ENCODE assay signal across 13 cellular contexts in genomic region chr3:172074578-172074977, GRCh38. TPM values are rescaled to one million over a fixed set of nuclear protein-coding genes. Genes with fewer than 3 reads are reported as not detected.
DNase-seq lines count a peak whose midpoint lies in the region; ATAC-seq, FAIRE-seq and TF ChIP-seq lines count a peak whose summit lies in the region.
"Had no signal": no experiment of that assay in that cellular context is flagged by ENCODE, and none has a peak within 500 bp of the region (broad histone marks: within the 10 kb centered on the region; RNA-seq: fewer than 3 reads in every experiment).

No MANE protein-coding gene starts in this region.

- peak; percentile 99 to 100 for DNase-seq in AML-193 (lab: John Stamatoyannopoulos, UW)
- peak; percentile 97 for DNase-seq in SIG-M5 treated with dmso at 0.1 percent for 504 hours (lab: John Stamatoyannopoulos, UW; ENCODE audit: unreplicated experiment)
- no peak for DNase-seq in cardiac muscle cell (ENCODE audit: low read depth in 1 of 2, low spot score in 1 of 2)
- no peak for DNase-seq in pancreas
- DNase-seq in mammary epithelial cell = no peak
- DNase-seq in H54 (ENCODE audit: insufficient read length, low spot score) = no peak
- no peak for DNase-seq in NCI-H524 (lab: John Stamatoyannopoulos, UW)
- DNase-seq in Calu3 = no peak
- DNase-seq: head of caudate nucleus, mesendoderm, NCI-H1436 treated with DMSO at 0.1 percent for 48 hours had no signal

- no peaks in the 10 kb centered on the region for H3K27me3 Mint-ChIP-seq in Calu3 (ENCODE audit: unreplicated experiment)
- H3K27me3 Mint-ChIP-seq: activated naive CD8-positive, alpha-beta T cell had no signal

- H3K4me1 Mint-ChIP-seq in Calu3 (ENCODE audit: low read depth, unreplicated experiment) = peaks cover 92% of the 10 kb centered on the region

- H3K4me3 ChIP-seq in cardiac muscle cell (no peak overlapping the region), pancreas (no peak overlapping the region), mammary epithelial cell (replicated peaks in 1 of 3; ENCODE audit: insufficient read depth in 1 of 3, low read depth in 2 of 3, low read length in 3 of 3) (no peak overlapping the region)

- ATAC-seq in pancreas = peak; percentile 41 to 65 (median 48)

- no TSS peak for BruUV-seq in mammary epithelial cell (replicated peaks; lab: Mats Ljungman, UMichigan)
- BruUV-seq in Calu3 (replicated peaks; lab: Mats Ljungman, UMichigan) = no TSS peak

- H3K9ac ChIP-seq in mammary epithelial cell (ENCODE audit: insufficient read depth, low read length) = no peak overlapping the region

- dilution Hi-C loops in mammary epithelial cell (cut with HindIII; ENCODE audit: low sequenced_read_pairs) = no loop called here

- H3K36me3 ChIP-seq in cardiac muscle cell (no peaks in the 10 kb centered on the region), pancreas (no peaks in the 10 kb centered on the region), mammary epithelial cell (ENCODE audit: insufficient read depth, low read length) (peaks cover 2% of the 10 kb centered on the region)

- no peak for TF ChIP-seq POLR2A in H54 (IDR thresholded peaks at IDR 0.05; ENCODE audit: low read depth, low read length)

- in situ Hi-C loops in mammary epithelial cell (cut with MboI; ENCODE audit: low sequenced_read_pairs in 2 of 2) = no loop called here

- H3K4me2 ChIP-seq in mammary epithelial cell (ENCODE audit: insufficient read depth, low read depth, low read length) = no peak overlapping the region

- H3K36me3 Mint-ChIP-seq in Calu3 (ENCODE audit: insufficient read depth, unreplicated experiment) = peaks cover 84% of the 10 kb centered on the region

- peaks cover 98% of the 10 kb centered on the region for H3K79me2 ChIP-seq in mammary epithelial cell (ENCODE audit: insufficient read depth, low read length)

- peaks cover 28% of the 10 kb centered on the region for H3K4me1 ChIP-seq in cardiac muscle cell (ENCODE audit: low read depth)
- peaks cover 35 to 63% (median 63%) of the 10 kb centered on the region in 3 donors for H3K4me1 ChIP-seq in pancreas
- H3K4me1 ChIP-seq in mammary epithelial cell (ENCODE audit: insufficient read depth, low read length) = peaks cover 8% of the 10 kb centered on the region

- no peak overlapping the region for H2AFZ ChIP-seq in mammary epithelial cell (ENCODE audit: low read depth, low read length)

- H3K27ac ChIP-seq in cardiac muscle cell = peak overlapping the region; percentile 44
- peak overlapping the region in 1 of 4 donors; percentile 10 for H3K27ac ChIP-seq in pancreas
- no peak overlapping the region for H3K27ac ChIP-seq in mammary epithelial cell (ENCODE audit: insufficient read depth, low read depth, low read length)

- H3K27me3 ChIP-seq in cardiac muscle cell = no peaks in the 10 kb centered on the region
- H3K27me3 ChIP-seq in pancreas = no peaks in the 10 kb centered on the region
- no peaks in the 10 kb centered on the region for H3K27me3 ChIP-seq in mammary epithelial cell (ENCODE audit: insufficient read depth, low read length)

- whole genome bisulfite sequencing in pancreas, 2 donors = 6 to 12% methylated on average over 4 of the region's 4 CpGs
- WGBS in mammary epithelial cell (ENCODE audit: low coverage, missing lambda C conversion rate) = 41% methylated on average over 4 of the region's 4 CpGs

- intact Hi-C loops in pancreas (cut with DNase I) (no loop called here), mammary epithelial cell (cut with micrococcal nuclease) (no loop called here), Calu3 (cut with micrococcal nuclease; ENCODE audit: unreplicated experiment) (no loop called here)

- CTCF ChIA-PET in mammary epithelial cell (lab: Charles Lee; ENCODE audit: low non-redundant PET) (no interaction called here), Calu3 (lab: Charles Lee) (no interaction called here)

- no peaks in the 10 kb centered on the region for H4K20me1 ChIP-seq in mammary epithelial cell (ENCODE audit: insufficient read depth, low read length)

- FAIRE-seq in pancreas (lab: Jason Lieb, UNC) = no peak
- no peak for FAIRE-seq in H54 (lab: Jason Lieb, UNC)
- FAIRE-seq: G401.6 had no signal

- H3K9me3 Mint-ChIP-seq in Calu3 (ENCODE audit: low read depth, unreplicated experiment) = no peaks in the 10 kb centered on the region

- no peak overlapping the region for H3K4me3 Mint-ChIP-seq in Calu3 (ENCODE audit: low read depth, unreplicated experiment)
- H3K4me3 Mint-ChIP-seq: activated naive CD8-positive, alpha-beta T cell had no signal

- TF ChIP-seq CTCF in cardiac muscle cell (IDR thresholded peaks at IDR 0.05; ENCODE audit: low read depth, low read length) (no peak), pancreas (IDR thresholded peaks at IDR 0.05) (no peak), mammary epithelial cell (conservative IDR thresholded peaks at IDR 0.05 in 1 of 2, IDR thresholded peaks at IDR 0.05 in 1 of 2; ENCODE audit: extremely low read depth in 1 of 2, insufficient read depth in 1 of 2, low read depth in 1 of 2, low read length in 2 of 2) (no peak), Calu3 (IDR thresholded peaks at IDR 0.05; ENCODE audit: unreplicated experiment) (no peak)

- H3K9me3 ChIP-seq in cardiac muscle cell (ENCODE audit: low read depth) = no peaks in the 10 kb centered on the region
- H3K9me3 ChIP-seq in pancreas = no peaks in the 10 kb centered on the region
- H3K9me3 ChIP-seq in mammary epithelial cell (replicated peaks; ENCODE audit: insufficient read depth, low read length) = no peaks in the 10 kb centered on the region

- H3K27ac Mint-ChIP-seq in Calu3 (ENCODE audit: unreplicated experiment) = no peak overlapping the region
- H3K27ac Mint-ChIP-seq: activated naive CD8-positive, alpha-beta T cell had no signal

RNA-seq across cellular contexts. Expression of gene FNDC3B, which starts 35.2 kb away (rescaled TPM):
- total RNA-seq in cardiac muscle cell (56.8 and 62.3 TPM in 2 replicates), pancreas (100 to 1,000 TPM in 2 of 6 donors, 10 to 100 TPM in 4; 67.5 to 126 (median 79.0) TPM), mammary epithelial cell (100 to 1,000 TPM; 161 to 200 TPM), Calu3 (2022) (345 and 453 TPM in 2 replicates)
- polyA plus RNA-seq in cardiac muscle cell (52.2 and 55.2 TPM in 2 replicates), pancreas (10 to 100 TPM in 1 of 2 donors, 1 to 10 TPM in 1; 9.3 to 14.6 TPM), mammary epithelial cell (12.0 TPM)
- polyA minus RNA-seq in mammary epithelial cell = 109 TPM

Comparison
In these comparisons a context has a peak if more than half of its experiments do, and no peak if none do; other contexts are left out.
1. DNase-seq: peak in AML-193 (2 of 2) and SIG-M5 treated with dmso at 0.1 percent for 504 hours (single experiment); none in cardiac muscle cell (0 of 2), pancreas (0 of 6), mammary epithelial cell (single experiment), H54 (single experiment), NCI-H524 (0 of 2) and Calu3 (single experiment).